ENCODE assay signal across 15 cellular contexts in genomic region chr7:131933890-131934289, GRCh38.
DNase-seq lines count a peak whose midpoint lies in the region; ATAC-seq and TF ChIP-seq lines count a peak whose summit lies in the region.
"Had no signal": no experiment of that assay in that cellular context is flagged by ENCODE, and none has a peak within 500 bp of the region (broad histone marks: within the 10 kb centered on the region; RNA-seq: fewer than 3 reads in every experiment).

No MANE protein-coding gene starts in this region.

- H3K9me3 ChIP-seq in aorta (ENCODE audit: control insufficient read depth, low read length) (peaks cover 1% of the 10 kb centered on the region), Peyer's patch (no peaks in the 10 kb centered on the region)
- H3K9me3 ChIP-seq: HAP-1 had no signal

- no peaks in the 10 kb centered on the region for H3K9me3 Mint-ChIP-seq in mesothelial cell of epicardium

- H3K4me3 ChIP-seq in epithelial cell of proximal tubule (ENCODE audit: low read depth, low read length), result peak overlapping the region; percentile 9
- H3K4me3 ChIP-seq in aorta (ENCODE audit: low read length in 2 of 2), result no peak overlapping the region
- H3K4me3 ChIP-seq in Peyer's patch, result no peak overlapping the region
- H3K4me3 ChIP-seq: HAP-1 had no signal

- no peak for TF ChIP-seq POLR2A in Peyer's patch (IDR thresholded peaks at IDR 0.05)

- no peak for TF ChIP-seq CTCF in VCaP (conservative IDR thresholded peaks at IDR 0.05)
- no peak for TF ChIP-seq CTCF in epithelial cell of proximal tubule (conservative IDR thresholded peaks at IDR 0.05; ENCODE audit: low read depth, low read length)
- TF ChIP-seq CTCF in mesothelial cell of epicardium (IDR thresholded peaks at IDR 0.05; ENCODE audit: unreplicated experiment), result no peak
- TF ChIP-seq CTCF in Peyer's patch (IDR thresholded peaks at IDR 0.05), result no peak

- no peaks in the 10 kb centered on the region for H3K4me1 Mint-ChIP-seq in mesothelial cell of epicardium
- H3K4me1 Mint-ChIP-seq: CD14-positive monocyte; CD4-positive, alpha-beta memory T cell had no signal

- H3K36me3 ChIP-seq in aorta (ENCODE audit: control insufficient read depth in 1 of 2, insufficient read depth in 2 of 2, low read length in 1 of 2) (no peaks in the 10 kb centered on the region), Peyer's patch (no peaks in the 10 kb centered on the region)
- H3K36me3 ChIP-seq: HAP-1 had no signal

- H3K27me3 Mint-ChIP-seq in mesothelial cell of epicardium (ENCODE audit: low read depth), result peaks cover 86% of the 10 kb centered on the region

- DNase-seq in NCI-H1048 (lab: John Stamatoyannopoulos, UW) (peak; percentile 69), epithelial cell of proximal tubule (ENCODE audit: low read depth) (peak; percentile 69), renal cortical epithelial cell (ENCODE audit: low read depth) (peak; percentile 72), mesothelial cell of epicardium (ENCODE audit: low spot score in 2 of 2, unreplicated experiment in 2 of 2) (no peak), aorta (no peak), Peyer's patch (no peak)
- DNase-seq in effector CD8-positive, alpha-beta T cell (lab: John Stamatoyannopoulos, UW), result no peak
- DNase-seq: AML-193; CD4-positive, alpha-beta memory T cell; DMS79 treated with DMSO at 0.1 percent for 48 hours; GF-D8 had no signal

- no peaks in the 10 kb centered on the region for H3K36me3 Mint-ChIP-seq in mesothelial cell of epicardium
- H3K36me3 Mint-ChIP-seq: CD14-positive monocyte; CD4-positive, alpha-beta memory T cell had no signal

- no peak overlapping the region for H3K27ac Mint-ChIP-seq in mesothelial cell of epicardium
- H3K27ac Mint-ChIP-seq: CD4-positive, alpha-beta memory T cell had no signal

- H3K4me1 ChIP-seq in aorta (ENCODE audit: control insufficient read depth in 1 of 2, insufficient read depth in 2 of 2, low read length in 2 of 2) (no peaks in the 10 kb centered on the region), Peyer's patch (peaks cover 0 to 7% (median 0%) of the 10 kb centered on the region in 4 donors)
- H3K4me1 ChIP-seq: HAP-1 had no signal

- H3K27me3 ChIP-seq in aorta (ENCODE audit: control insufficient read depth in 1 of 2, insufficient read depth in 2 of 2, low read length in 1 of 2) (no peaks in the 10 kb centered on the region), Peyer's patch (no peaks in the 10 kb centered on the region)

- H3K4me3 Mint-ChIP-seq in mesothelial cell of epicardium, result no peak overlapping the region
- H3K4me3 Mint-ChIP-seq: CD14-positive monocyte; CD4-positive, alpha-beta memory T cell had no signal

- no peak for ATAC-seq in aorta (ENCODE audit: low FRiP score)

- H3K27ac ChIP-seq in VCaP, result peak overlapping the region; percentile 53
- H3K27ac ChIP-seq in aorta (ENCODE audit: low read depth in 1 of 2, low read length in 2 of 2), result no peak overlapping the region
- peak overlapping the region in 1 of 4 donors; percentile 57 for H3K27ac ChIP-seq in Peyer's patch
- H3K27ac ChIP-seq: HL-60 had no signal

- WGBS in aorta, 2 donors, result 49 to 57% methylated on average over 3 of the region's 3 CpGs

- intact Hi-C loops in aorta (cut with DNase I), result no loop called here

Comparison
In these comparisons a context has a peak if more than half of its experiments do, and no peak if none do; other contexts are left out.
1. DNase-seq: peak in NCI-H1048 (single experiment), epithelial cell of proximal tubule (single experiment) and renal cortical epithelial cell (single experiment); none in mesothelial cell of epicardium (0 of 2), aorta (0 of 2), Peyer's patch (0 of 3) and effector CD8-positive, alpha-beta T cell (single experiment).